Comparison of ENCODE assay signal across 8 cellular contexts in genomic region chr13:25371608-25372274, GRCh38. TPM values are rescaled to one million over a fixed set of nuclear protein-coding genes. Genes with fewer than 3 reads are reported as not detected.
A peak's percentile ranks its signal among the peaks of the same experiment; 100 is the strongest.
DNase-seq lines count a peak whose midpoint lies in the region; TF ChIP-seq lines count a peak whose summit lies in the region.

Gene ATP8A2, plus strand, starts transcription at chr13:25371974. Its CDS starts 239 bp downstream, at chr13:25372213.

- peak within 1 kb of the TSS; percentile 92 for H3K4me3 Mint-ChIP-seq in endothelial cell (ENCODE audit: unreplicated experiment)

- TF ChIP-seq CTCF in endothelial cell (IDR thresholded peaks at IDR 0.05; ENCODE audit: unreplicated experiment), result no peak

- peaks cover 20% of the 10 kb centered on the region for H3K27me3 Mint-ChIP-seq in endothelial cell (ENCODE audit: unreplicated experiment)

- peaks cover 7% of the 10 kb centered on the region for H3K36me3 Mint-ChIP-seq in endothelial cell (ENCODE audit: low read depth, unreplicated experiment)

- H3K4me3 ChIP-seq in GM08714 (ENCODE audit: low read length), result peak within 1 kb of the TSS; percentile 40; the same call in 1 of the 2 replicates

- DNase-seq in NCI-H748 (lab: John Stamatoyannopoulos, UW; ENCODE audit: unreplicated experiment) (peak; percentile 87), endothelial cell (ENCODE audit: low spot score) (peak; percentile 23), posterior cingulate gyrus (peak in 7 of 10 donors; percentile 12 to 91 (median 31)), foreskin melanocyte (no peak), hippocampal formation (lab: John Stamatoyannopoulos, UW) (no peak), ureter (ENCODE audit: low spot score) (no peak), putamen (ENCODE audit: low spot score) (no peak)

- intact Hi-C loops in posterior cingulate gyrus (cut with DNase I), result loop anchor here (5.0 to 10.0 kb wide), 2 partner anchors 84 to 123 kb away; partner anchors contain the start of gene MTMR6

- peaks cover 10% of the 10 kb centered on the region for H3K4me1 Mint-ChIP-seq in endothelial cell (ENCODE audit: unreplicated experiment)

- H3K27ac Mint-ChIP-seq in endothelial cell (ENCODE audit: unreplicated experiment), result peak within 1 kb of the TSS; percentile 24

- H3K9me3 Mint-ChIP-seq in endothelial cell (ENCODE audit: unreplicated experiment), result no peaks in the 10 kb centered on the region

RNA-seq across cellular contexts. Expression of gene ATP8A2, which starts in this region (rescaled TPM):
- total RNA-seq in endothelial cell (ENCODE audit: unreplicated experiment) (2.1 TPM), ureter (0.13 TPM)

Comparison
In these comparisons a context has a peak if more than half of its experiments do, and no peak if none do; other contexts are left out.
1. DNase-seq: peak in NCI-H748 (single experiment), endothelial cell (single experiment) and posterior cingulate gyrus (7 of 10); none in foreskin melanocyte (single experiment), hippocampal formation (0 of 2), ureter (single experiment) and putamen (single experiment).